In the genomic region with DNA sequence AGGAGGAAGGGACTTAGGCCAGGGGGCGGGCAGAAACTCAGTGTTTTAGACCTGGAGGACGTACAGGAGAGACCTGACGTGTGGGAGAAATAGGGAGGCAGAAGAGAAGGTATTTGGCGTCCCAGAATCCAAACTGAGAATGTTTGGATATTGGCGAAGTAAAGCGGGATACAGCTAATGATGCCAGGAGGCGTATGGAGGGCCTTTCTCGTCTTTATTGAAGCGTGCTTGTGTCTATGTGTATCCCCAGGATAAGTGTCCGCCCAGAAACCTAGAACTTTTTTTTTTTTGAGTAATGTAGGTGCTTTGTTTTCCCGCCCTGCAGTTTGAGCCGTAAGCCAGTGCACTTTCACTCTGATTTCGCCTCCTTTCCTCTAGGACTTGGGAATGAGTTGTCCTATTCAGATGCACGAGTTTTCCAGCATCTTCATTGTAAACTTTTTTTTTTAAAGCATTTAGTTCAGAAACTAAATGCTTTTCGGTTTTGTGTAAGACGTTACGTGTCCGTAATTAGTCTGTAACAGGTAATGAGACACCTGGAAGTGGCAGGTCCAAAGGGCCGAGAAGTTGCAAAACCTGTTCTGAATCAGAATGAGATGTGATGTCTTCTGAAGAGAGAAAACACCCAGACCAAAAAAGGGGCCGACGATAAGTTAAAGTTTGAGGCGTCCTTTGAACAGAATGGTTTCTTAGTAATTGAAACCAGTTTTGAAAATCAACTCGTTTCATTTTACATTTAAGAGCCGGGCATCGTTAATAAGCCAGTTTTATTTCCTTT, we compare ENCODE assay signal across 1 cellular context.
TF ChIP-seq lines count a peak whose summit lies in the region.

No MANE protein-coding gene starts in this region.

TF ChIP-seq in K562, 482 proteins besides CTCF, POLR2A, EP300 and RAD21 (continued from another document):
- 0 out of 2 replicates have a peak, but pooled peaks have one; percentile 5 for TF ChIP-seq ETV1 (tag; conservative IDR thresholded peaks at IDR 0.05; ENCODE audit: low read depth)
- no peak for TF ChIP-seq KAT7 (CRISPR knock-in tag; IDR thresholded peaks at IDR 0.05; ENCODE audit: borderline replicate concordance)
- TF ChIP-seq, protein P1, sequence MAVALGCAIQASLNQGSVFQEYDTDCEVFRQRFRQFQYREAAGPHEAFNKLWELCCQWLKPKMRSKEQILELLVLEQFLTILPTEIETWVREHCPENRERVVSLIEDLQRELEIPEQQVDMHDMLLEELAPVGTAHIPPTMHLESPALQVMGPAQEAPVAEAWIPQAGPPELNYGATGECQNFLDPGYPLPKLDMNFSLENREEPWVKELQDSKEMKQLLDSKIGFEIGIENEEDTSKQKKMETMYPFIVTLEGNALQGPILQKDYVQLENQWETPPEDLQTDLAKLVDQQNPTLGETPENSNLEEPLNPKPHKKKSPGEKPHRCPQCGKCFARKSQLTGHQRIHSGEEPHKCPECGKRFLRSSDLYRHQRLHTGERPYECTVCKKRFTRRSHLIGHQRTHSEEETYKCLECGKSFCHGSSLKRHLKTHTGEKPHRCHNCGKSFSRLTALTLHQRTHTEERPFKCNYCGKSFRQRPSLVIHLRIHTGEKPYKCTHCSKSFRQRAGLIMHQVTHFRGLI (CRISPR knock-in tag; IDR thresholded peaks at IDR 0.05), result no peak
- no peak for TF ChIP-seq ZNF551 (CRISPR knock-in tag; IDR thresholded peaks at IDR 0.05)
- no peak for TF ChIP-seq ZNF347 (CRISPR knock-in tag; IDR thresholded peaks at IDR 0.05; ENCODE audit: low read depth)
- TF ChIP-seq, protein P2, sequence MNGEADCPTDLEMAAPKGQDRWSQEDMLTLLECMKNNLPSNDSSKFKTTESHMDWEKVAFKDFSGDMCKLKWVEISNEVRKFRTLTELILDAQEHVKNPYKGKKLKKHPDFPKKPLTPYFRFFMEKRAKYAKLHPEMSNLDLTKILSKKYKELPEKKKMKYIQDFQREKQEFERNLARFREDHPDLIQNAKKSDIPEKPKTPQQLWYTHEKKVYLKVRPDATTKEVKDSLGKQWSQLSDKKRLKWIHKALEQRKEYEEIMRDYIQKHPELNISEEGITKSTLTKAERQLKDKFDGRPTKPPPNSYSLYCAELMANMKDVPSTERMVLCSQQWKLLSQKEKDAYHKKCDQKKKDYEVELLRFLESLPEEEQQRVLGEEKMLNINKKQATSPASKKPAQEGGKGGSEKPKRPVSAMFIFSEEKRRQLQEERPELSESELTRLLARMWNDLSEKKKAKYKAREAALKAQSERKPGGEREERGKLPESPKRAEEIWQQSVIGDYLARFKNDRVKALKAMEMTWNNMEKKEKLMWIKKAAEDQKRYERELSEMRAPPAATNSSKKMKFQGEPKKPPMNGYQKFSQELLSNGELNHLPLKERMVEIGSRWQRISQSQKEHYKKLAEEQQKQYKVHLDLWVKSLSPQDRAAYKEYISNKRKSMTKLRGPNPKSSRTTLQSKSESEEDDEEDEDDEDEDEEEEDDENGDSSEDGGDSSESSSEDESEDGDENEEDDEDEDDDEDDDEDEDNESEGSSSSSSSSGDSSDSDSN (IDR thresholded peaks at IDR 0.05; ENCODE audit: borderline replicate concordance in 1 of 2, low read depth in 2 of 2, low read length in 2 of 2), result peak in 1 of 2 experiments; percentile 3; a peak in 1 of 4 replicates
- TF ChIP-seq, protein P3, sequence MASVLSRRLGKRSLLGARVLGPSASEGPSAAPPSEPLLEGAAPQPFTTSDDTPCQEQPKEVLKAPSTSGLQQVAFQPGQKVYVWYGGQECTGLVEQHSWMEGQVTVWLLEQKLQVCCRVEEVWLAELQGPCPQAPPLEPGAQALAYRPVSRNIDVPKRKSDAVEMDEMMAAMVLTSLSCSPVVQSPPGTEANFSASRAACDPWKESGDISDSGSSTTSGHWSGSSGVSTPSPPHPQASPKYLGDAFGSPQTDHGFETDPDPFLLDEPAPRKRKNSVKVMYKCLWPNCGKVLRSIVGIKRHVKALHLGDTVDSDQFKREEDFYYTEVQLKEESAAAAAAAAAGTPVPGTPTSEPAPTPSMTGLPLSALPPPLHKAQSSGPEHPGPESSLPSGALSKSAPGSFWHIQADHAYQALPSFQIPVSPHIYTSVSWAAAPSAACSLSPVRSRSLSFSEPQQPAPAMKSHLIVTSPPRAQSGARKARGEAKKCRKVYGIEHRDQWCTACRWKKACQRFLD (CRISPR knock-in tag; IDR thresholded peaks at IDR 0.05), result no peak
- no peak for TF ChIP-seq MAFK (IDR thresholded peaks at IDR 0.05; ENCODE audit: low read length)
- TF ChIP-seq, protein P4, sequence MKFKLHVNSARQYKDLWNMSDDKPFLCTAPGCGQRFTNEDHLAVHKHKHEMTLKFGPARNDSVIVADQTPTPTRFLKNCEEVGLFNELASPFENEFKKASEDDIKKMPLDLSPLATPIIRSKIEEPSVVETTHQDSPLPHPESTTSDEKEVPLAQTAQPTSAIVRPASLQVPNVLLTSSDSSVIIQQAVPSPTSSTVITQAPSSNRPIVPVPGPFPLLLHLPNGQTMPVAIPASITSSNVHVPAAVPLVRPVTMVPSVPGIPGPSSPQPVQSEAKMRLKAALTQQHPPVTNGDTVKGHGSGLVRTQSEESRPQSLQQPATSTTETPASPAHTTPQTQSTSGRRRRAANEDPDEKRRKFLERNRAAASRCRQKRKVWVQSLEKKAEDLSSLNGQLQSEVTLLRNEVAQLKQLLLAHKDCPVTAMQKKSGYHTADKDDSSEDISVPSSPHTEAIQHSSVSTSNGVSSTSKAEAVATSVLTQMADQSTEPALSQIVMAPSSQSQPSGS (CRISPR knock-in tag; IDR thresholded peaks at IDR 0.05), result no peak
- TF ChIP-seq ZNF384 (IDR thresholded peaks at IDR 0.05; ENCODE audit: low read depth, low read length), result peak; percentile 66
- TF ChIP-seq MTA3 (IDR thresholded peaks at IDR 0.05; ENCODE audit: borderline replicate concordance), result no peak
- peak; percentile 60 for TF ChIP-seq RBBP5 (IDR thresholded peaks at IDR 0.05; ENCODE audit: borderline replicate concordance, insufficient read depth, low read length, poor library complexity, severe bottlenecking)
- TF ChIP-seq, protein P5, sequence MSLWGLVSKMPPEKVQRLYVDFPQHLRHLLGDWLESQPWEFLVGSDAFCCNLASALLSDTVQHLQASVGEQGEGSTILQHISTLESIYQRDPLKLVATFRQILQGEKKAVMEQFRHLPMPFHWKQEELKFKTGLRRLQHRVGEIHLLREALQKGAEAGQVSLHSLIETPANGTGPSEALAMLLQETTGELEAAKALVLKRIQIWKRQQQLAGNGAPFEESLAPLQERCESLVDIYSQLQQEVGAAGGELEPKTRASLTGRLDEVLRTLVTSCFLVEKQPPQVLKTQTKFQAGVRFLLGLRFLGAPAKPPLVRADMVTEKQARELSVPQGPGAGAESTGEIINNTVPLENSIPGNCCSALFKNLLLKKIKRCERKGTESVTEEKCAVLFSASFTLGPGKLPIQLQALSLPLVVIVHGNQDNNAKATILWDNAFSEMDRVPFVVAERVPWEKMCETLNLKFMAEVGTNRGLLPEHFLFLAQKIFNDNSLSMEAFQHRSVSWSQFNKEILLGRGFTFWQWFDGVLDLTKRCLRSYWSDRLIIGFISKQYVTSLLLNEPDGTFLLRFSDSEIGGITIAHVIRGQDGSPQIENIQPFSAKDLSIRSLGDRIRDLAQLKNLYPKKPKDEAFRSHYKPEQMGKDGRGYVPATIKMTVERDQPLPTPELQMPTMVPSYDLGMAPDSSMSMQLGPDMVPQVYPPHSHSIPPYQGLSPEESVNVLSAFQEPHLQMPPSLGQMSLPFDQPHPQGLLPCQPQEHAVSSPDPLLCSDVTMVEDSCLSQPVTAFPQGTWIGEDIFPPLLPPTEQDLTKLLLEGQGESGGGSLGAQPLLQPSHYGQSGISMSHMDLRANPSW (CRISPR knock-in tag; IDR thresholded peaks at IDR 0.05), result no peak
- TF ChIP-seq RBM14 (IDR thresholded peaks at IDR 0.05; ENCODE audit: borderline replicate concordance, insufficient read depth, low read depth, low read length), result no peak
- 0 out of 2 replicates have a peak, but pooled peaks have one; percentile 46 for TF ChIP-seq DNMT1 (IDR thresholded peaks at IDR 0.05)
